In the genomic region with DNA sequence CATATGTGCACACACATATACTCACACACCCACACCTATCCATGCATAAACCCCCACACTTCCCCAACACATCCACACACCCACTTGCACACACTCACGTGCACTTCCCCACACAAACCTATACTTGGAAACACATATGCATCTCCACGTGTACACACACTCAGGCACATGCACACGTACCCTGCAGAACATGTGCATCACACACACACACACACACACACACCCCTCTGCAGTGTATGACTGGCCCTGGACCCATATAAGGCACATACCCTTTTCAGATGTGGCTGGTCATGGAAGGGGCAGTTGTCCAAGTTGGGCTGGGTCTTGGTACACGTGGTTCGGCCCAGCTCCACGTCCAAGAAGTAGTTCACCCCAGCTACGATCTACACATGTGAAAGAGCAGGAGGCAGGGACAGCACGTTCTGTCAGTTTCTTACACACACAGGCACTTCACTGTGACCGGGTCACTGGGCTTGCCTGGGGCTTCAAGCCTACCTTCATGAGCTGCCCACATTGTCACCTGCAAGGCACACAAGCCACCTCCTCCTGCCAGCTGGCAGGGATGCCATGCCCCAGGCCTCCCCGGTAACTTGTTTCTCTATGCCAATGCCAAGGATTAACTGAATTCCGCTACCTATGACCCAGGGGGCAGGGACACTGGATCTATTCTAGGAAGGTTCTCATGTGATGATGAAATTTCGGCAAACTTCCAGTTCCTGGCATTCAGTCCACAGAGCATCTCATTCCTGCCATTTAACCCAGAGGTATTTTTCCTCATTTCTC, we compare ENCODE assay signal across 1 cellular context.
A peak's percentile ranks its signal among the peaks of the same experiment; 100 is the strongest.
TF ChIP-seq lines count a peak whose summit lies in the region.

No MANE protein-coding gene starts in this region.

TF ChIP-seq in HepG2, 621 proteins besides CTCF, POLR2A, EP300 and RAD21 (continued from another document):
- TF ChIP-seq, protein P1, sequence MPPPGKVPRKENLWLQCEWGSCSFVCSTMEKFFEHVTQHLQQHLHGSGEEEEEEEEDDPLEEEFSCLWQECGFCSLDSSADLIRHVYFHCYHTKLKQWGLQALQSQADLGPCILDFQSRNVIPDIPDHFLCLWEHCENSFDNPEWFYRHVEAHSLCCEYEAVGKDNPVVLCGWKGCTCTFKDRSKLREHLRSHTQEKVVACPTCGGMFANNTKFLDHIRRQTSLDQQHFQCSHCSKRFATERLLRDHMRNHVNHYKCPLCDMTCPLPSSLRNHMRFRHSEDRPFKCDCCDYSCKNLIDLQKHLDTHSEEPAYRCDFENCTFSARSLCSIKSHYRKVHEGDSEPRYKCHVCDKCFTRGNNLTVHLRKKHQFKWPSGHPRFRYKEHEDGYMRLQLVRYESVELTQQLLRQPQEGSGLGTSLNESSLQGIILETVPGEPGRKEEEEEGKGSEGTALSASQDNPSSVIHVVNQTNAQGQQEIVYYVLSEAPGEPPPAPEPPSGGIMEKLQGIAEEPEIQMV (CRISPR knock-in tag; IDR thresholded peaks at IDR 0.05; ENCODE audit: low read depth): no peak
- TF ChIP-seq ZNF792 (CRISPR knock-in tag; IDR thresholded peaks at IDR 0.05): no peak
- no peak for TF ChIP-seq ZNF451 (CRISPR knock-in tag; IDR thresholded peaks at IDR 0.05)
- no peak for TF ChIP-seq ZNF263 (CRISPR knock-in tag; IDR thresholded peaks at IDR 0.05)
- TF ChIP-seq, protein P2, sequence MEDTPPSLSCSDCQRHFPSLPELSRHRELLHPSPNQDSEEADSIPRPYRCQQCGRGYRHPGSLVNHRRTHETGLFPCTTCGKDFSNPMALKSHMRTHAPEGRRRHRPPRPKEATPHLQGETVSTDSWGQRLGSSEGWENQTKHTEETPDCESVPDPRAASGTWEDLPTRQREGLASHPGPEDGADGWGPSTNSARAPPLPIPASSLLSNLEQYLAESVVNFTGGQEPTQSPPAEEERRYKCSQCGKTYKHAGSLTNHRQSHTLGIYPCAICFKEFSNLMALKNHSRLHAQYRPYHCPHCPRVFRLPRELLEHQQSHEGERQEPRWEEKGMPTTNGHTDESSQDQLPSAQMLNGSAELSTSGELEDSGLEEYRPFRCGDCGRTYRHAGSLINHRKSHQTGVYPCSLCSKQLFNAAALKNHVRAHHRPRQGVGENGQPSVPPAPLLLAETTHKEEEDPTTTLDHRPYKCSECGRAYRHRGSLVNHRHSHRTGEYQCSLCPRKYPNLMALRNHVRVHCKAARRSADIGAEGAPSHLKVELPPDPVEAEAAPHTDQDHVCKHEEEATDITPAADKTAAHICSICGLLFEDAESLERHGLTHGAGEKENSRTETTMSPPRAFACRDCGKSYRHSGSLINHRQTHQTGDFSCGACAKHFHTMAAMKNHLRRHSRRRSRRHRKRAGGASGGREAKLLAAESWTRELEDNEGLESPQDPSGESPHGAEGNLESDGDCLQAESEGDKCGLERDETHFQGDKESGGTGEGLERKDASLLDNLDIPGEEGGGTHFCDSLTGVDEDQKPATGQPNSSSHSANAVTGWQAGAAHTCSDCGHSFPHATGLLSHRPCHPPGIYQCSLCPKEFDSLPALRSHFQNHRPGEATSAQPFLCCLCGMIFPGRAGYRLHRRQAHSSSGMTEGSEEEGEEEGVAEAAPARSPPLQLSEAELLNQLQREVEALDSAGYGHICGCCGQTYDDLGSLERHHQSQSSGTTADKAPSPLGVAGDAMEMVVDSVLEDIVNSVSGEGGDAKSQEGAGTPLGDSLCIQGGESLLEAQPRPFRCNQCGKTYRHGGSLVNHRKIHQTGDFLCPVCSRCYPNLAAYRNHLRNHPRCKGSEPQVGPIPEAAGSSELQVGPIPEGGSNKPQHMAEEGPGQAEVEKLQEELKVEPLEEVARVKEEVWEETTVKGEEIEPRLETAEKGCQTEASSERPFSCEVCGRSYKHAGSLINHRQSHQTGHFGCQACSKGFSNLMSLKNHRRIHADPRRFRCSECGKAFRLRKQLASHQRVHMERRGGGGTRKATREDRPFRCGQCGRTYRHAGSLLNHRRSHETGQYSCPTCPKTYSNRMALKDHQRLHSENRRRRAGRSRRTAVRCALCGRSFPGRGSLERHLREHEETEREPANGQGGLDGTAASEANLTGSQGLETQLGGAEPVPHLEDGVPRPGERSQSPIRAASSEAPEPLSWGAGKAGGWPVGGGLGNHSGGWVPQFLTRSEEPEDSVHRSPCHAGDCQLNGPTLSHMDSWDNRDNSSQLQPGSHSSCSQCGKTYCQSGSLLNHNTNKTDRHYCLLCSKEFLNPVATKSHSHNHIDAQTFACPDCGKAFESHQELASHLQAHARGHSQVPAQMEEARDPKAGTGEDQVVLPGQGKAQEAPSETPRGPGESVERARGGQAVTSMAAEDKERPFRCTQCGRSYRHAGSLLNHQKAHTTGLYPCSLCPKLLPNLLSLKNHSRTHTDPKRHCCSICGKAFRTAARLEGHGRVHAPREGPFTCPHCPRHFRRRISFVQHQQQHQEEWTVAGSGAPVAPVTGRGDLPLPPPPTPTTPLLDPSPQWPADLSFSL (CRISPR knock-in tag; IDR thresholded peaks at IDR 0.05): peak; percentile 59; the same call in 1 of the 2 replicates
- TF ChIP-seq CENPT (CRISPR knock-in tag; IDR thresholded peaks at IDR 0.05; ENCODE audit: low read depth): no peak
- TF ChIP-seq, protein P3, sequence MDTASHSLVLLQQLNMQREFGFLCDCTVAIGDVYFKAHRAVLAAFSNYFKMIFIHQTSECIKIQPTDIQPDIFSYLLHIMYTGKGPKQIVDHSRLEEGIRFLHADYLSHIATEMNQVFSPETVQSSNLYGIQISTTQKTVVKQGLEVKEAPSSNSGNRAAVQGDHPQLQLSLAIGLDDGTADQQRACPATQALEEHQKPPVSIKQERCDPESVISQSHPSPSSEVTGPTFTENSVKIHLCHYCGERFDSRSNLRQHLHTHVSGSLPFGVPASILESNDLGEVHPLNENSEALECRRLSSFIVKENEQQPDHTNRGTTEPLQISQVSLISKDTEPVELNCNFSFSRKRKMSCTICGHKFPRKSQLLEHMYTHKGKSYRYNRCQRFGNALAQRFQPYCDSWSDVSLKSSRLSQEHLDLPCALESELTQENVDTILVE (CRISPR knock-in tag; IDR thresholded peaks at IDR 0.05): no peak
- no peak; the same call in 1 of the 2 replicates for TF ChIP-seq POLR2G (IDR thresholded peaks at IDR 0.05; ENCODE audit: low read depth, low read length)
- TF ChIP-seq GZF1 (CRISPR knock-in tag; IDR thresholded peaks at IDR 0.05): no peak
- no peak for TF ChIP-seq ZNF839 (CRISPR knock-in tag; IDR thresholded peaks at IDR 0.05; ENCODE audit: borderline replicate concordance)
- peak; percentile 60 for TF ChIP-seq CEBPG (CRISPR knock-in tag; IDR thresholded peaks at IDR 0.05)
- no peak for TF ChIP-seq ZNF569 (CRISPR knock-in tag; IDR thresholded peaks at IDR 0.05; ENCODE audit: borderline replicate concordance)
- TF ChIP-seq ZIK1 (CRISPR knock-in tag; IDR thresholded peaks at IDR 0.05; ENCODE audit: borderline replicate concordance, low read depth): no peak
- no peak for TF ChIP-seq STAG1 (CRISPR knock-in tag; IDR thresholded peaks at IDR 0.05)
- TF ChIP-seq, protein P4, sequence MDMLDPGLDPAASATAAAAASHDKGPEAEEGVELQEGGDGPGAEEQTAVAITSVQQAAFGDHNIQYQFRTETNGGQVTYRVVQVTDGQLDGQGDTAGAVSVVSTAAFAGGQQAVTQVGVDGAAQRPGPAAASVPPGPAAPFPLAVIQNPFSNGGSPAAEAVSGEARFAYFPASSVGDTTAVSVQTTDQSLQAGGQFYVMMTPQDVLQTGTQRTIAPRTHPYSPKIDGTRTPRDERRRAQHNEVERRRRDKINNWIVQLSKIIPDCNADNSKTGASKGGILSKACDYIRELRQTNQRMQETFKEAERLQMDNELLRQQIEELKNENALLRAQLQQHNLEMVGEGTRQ (IDR thresholded peaks at IDR 0.05; ENCODE audit: low read depth, low read length): no peak
- TF ChIP-seq, protein P4 (CRISPR knock-in tag; IDR thresholded peaks at IDR 0.05; ENCODE audit: borderline replicate concordance): no peak
TF ChIP-seq in HepG2: peak in this region for 47.
